Comparison of ENCODE assay signal across 1 cellular context in the genomic region with DNA sequence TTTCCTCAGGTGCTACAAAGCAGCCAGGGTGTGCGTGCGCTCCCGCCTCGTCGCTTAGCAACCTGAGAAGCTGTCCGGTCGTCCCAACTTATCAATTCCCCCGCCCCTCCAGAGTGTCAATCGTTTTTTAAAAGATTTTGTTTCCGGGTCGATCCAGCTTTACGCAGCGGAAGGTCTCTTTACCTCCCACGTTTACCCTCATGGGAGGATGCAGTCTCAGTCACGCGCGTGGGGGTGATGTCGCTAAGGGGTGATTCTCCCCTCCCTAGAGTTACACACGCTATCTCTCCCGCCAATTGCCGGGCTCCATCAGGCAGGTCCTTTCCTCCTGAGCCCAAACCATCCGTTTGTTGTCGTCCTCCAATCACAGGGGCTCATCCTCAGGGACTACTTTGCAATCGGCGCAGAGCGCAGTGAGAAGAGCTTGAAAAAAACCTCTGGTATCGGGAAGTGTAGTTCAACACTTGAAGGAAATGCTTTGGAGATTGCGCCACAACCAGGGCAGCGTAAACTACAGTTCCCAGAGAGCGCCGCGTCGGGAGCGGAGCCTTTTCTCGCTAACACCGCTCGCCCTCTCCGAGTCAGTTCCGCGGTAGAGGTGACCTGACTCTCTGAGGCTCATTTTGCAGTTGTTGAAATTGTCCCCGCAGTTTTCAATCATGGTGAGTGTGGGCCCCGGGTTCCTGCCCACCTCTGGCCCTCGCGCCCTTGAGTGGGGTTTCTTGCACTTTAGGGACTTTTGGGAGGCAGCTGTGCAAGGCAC.
TF ChIP-seq lines count a peak whose summit lies in the region.

MDH1 (plus strand) TSS at position 579 of the 763 bp plus-strand sequence; CDS start at position 660, 81 bp downstream.
WDPCP (minus strand) TSS at position 93 of the 763 bp plus-strand sequence. CDS start 206 bp downstream, outside the sequence.

TF ChIP-seq in K562, 482 proteins besides CTCF, POLR2A, EP300 and RAD21 (continued from another document and continues in another):
- TF ChIP-seq ZNF407 (IDR thresholded peaks at IDR 0.05; ENCODE audit: low read depth): no peak
- TF ChIP-seq ZKSCAN1 (IDR thresholded peaks at IDR 0.05; ENCODE audit: low read depth, low read length): no peak
- no peak for TF ChIP-seq SLC30A9 (CRISPR knock-in tag; IDR thresholded peaks at IDR 0.05)
- TF ChIP-seq MTA3 (IDR thresholded peaks at IDR 0.05; ENCODE audit: borderline replicate concordance): peak; percentile 74; the same call in 1 of the 2 replicates
- peak; percentile 68 for TF ChIP-seq HNRNPLL (IDR thresholded peaks at IDR 0.05; ENCODE audit: low read depth, low read length, poor library complexity, severe bottlenecking)
- no peak for TF ChIP-seq TAF15 (IDR thresholded peaks at IDR 0.05; ENCODE audit: low read depth, low read length)
- peak; percentile 48 to 73; a peak in 3 of 4 replicates for TF ChIP-seq RCOR1 (IDR thresholded peaks at IDR 0.05; ENCODE audit: borderline replicate concordance in 1 of 2, low read depth in 2 of 2, low read length in 2 of 2)
- TF ChIP-seq ELF1 (tag; IDR thresholded peaks at IDR 0.05): peak; percentile 88
- TF ChIP-seq ZNF75A (CRISPR knock-in tag; IDR thresholded peaks at IDR 0.05): no peak
- no peak for TF ChIP-seq CREBBP (IDR thresholded peaks at IDR 0.05; ENCODE audit: low read depth, low read length)
- TF ChIP-seq MECOM (CRISPR knock-in tag; IDR thresholded peaks at IDR 0.05): peak; percentile 73
- TF ChIP-seq EHMT2 (IDR thresholded peaks at IDR 0.05): no peak
- no peak for TF ChIP-seq HMGN3 (IDR thresholded peaks at IDR 0.05; ENCODE audit: borderline replicate concordance, extremely low read depth, insufficient read length, low read depth, low read length)
- TF ChIP-seq EP400 (IDR thresholded peaks at IDR 0.05): peak; percentile 94
- no peak for TF ChIP-seq YBX1 (IDR thresholded peaks at IDR 0.05)
- TF ChIP-seq, protein P1, sequence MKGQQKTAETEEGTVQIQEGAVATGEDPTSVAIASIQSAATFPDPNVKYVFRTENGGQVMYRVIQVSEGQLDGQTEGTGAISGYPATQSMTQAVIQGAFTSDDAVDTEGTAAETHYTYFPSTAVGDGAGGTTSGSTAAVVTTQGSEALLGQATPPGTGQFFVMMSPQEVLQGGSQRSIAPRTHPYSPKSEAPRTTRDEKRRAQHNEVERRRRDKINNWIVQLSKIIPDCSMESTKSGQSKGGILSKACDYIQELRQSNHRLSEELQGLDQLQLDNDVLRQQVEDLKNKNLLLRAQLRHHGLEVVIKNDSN (CRISPR knock-in tag; IDR thresholded peaks at IDR 0.05): no peak
- peak; percentile 81 for TF ChIP-seq POLR2H (tag; IDR thresholded peaks at IDR 0.05; ENCODE audit: low read depth)
- 0 out of 2 replicates have a peak, but pooled peaks have one; percentile 10 for TF ChIP-seq MXI1 (IDR thresholded peaks at IDR 0.05; ENCODE audit: low read depth, low read length)
- TF ChIP-seq IRF1 (CRISPR knock-in tag; IDR thresholded peaks at IDR 0.05; ENCODE audit: borderline replicate concordance): no peak
- TF ChIP-seq NFYB (IDR thresholded peaks at IDR 0.05; ENCODE audit: extremely low read depth, insufficient read length): peak; percentile 45
- no peak for TF ChIP-seq ZNF165 (CRISPR knock-in tag; IDR thresholded peaks at IDR 0.05; ENCODE audit: borderline replicate concordance)
- no peak for TF ChIP-seq U2AF1 (optimal IDR thresholded peaks at IDR 0.05; ENCODE audit: low read depth, low read length)
- no peak for TF ChIP-seq RAD51 (IDR thresholded peaks at IDR 0.05; ENCODE audit: borderline replicate concordance, low read depth)
- TF ChIP-seq, protein P2, sequence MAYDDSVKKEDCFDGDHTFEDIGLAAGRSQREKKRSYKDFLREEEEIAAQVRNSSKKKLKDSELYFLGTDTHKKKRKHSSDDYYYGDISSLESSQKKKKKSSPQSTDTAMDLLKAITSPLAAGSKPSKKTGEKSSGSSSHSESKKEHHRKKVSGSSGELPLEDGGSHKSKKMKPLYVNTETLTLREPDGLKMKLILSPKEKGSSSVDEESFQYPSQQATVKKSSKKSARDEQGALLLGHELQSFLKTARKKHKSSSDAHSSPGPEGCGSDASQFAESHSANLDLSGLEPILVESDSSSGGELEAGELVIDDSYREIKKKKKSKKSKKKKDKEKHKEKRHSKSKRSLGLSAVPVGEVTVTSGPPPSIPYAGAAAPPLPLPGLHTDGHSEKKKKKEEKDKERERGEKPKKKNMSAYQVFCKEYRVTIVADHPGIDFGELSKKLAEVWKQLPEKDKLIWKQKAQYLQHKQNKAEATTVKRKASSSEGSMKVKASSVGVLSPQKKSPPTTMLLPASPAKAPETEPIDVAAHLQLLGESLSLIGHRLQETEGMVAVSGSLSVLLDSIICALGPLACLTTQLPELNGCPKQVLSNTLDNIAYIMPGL (CRISPR knock-in tag; IDR thresholded peaks at IDR 0.05): peak; percentile 63; the same call in 1 of the 2 replicates
- TF ChIP-seq MAFG (tag; conservative IDR thresholded peaks at IDR 0.05): no peak
- TF ChIP-seq SMARCE1 (IDR thresholded peaks at IDR 0.05): 0 out of 2 replicates have a peak, but pooled peaks have one; percentile 12
- no peak for TF ChIP-seq HNRNPH1 (optimal IDR thresholded peaks at IDR 0.05; ENCODE audit: low read depth, low read length)
- peak in 1 of 2 experiments; percentile 30; a peak in 1 of 4 replicates for TF ChIP-seq FOXA3 (CRISPR knock-in tag; conservative IDR thresholded peaks at IDR 0.05 in 1 of 2, IDR thresholded peaks at IDR 0.05 in 1 of 2)
- TF ChIP-seq, protein P3, sequence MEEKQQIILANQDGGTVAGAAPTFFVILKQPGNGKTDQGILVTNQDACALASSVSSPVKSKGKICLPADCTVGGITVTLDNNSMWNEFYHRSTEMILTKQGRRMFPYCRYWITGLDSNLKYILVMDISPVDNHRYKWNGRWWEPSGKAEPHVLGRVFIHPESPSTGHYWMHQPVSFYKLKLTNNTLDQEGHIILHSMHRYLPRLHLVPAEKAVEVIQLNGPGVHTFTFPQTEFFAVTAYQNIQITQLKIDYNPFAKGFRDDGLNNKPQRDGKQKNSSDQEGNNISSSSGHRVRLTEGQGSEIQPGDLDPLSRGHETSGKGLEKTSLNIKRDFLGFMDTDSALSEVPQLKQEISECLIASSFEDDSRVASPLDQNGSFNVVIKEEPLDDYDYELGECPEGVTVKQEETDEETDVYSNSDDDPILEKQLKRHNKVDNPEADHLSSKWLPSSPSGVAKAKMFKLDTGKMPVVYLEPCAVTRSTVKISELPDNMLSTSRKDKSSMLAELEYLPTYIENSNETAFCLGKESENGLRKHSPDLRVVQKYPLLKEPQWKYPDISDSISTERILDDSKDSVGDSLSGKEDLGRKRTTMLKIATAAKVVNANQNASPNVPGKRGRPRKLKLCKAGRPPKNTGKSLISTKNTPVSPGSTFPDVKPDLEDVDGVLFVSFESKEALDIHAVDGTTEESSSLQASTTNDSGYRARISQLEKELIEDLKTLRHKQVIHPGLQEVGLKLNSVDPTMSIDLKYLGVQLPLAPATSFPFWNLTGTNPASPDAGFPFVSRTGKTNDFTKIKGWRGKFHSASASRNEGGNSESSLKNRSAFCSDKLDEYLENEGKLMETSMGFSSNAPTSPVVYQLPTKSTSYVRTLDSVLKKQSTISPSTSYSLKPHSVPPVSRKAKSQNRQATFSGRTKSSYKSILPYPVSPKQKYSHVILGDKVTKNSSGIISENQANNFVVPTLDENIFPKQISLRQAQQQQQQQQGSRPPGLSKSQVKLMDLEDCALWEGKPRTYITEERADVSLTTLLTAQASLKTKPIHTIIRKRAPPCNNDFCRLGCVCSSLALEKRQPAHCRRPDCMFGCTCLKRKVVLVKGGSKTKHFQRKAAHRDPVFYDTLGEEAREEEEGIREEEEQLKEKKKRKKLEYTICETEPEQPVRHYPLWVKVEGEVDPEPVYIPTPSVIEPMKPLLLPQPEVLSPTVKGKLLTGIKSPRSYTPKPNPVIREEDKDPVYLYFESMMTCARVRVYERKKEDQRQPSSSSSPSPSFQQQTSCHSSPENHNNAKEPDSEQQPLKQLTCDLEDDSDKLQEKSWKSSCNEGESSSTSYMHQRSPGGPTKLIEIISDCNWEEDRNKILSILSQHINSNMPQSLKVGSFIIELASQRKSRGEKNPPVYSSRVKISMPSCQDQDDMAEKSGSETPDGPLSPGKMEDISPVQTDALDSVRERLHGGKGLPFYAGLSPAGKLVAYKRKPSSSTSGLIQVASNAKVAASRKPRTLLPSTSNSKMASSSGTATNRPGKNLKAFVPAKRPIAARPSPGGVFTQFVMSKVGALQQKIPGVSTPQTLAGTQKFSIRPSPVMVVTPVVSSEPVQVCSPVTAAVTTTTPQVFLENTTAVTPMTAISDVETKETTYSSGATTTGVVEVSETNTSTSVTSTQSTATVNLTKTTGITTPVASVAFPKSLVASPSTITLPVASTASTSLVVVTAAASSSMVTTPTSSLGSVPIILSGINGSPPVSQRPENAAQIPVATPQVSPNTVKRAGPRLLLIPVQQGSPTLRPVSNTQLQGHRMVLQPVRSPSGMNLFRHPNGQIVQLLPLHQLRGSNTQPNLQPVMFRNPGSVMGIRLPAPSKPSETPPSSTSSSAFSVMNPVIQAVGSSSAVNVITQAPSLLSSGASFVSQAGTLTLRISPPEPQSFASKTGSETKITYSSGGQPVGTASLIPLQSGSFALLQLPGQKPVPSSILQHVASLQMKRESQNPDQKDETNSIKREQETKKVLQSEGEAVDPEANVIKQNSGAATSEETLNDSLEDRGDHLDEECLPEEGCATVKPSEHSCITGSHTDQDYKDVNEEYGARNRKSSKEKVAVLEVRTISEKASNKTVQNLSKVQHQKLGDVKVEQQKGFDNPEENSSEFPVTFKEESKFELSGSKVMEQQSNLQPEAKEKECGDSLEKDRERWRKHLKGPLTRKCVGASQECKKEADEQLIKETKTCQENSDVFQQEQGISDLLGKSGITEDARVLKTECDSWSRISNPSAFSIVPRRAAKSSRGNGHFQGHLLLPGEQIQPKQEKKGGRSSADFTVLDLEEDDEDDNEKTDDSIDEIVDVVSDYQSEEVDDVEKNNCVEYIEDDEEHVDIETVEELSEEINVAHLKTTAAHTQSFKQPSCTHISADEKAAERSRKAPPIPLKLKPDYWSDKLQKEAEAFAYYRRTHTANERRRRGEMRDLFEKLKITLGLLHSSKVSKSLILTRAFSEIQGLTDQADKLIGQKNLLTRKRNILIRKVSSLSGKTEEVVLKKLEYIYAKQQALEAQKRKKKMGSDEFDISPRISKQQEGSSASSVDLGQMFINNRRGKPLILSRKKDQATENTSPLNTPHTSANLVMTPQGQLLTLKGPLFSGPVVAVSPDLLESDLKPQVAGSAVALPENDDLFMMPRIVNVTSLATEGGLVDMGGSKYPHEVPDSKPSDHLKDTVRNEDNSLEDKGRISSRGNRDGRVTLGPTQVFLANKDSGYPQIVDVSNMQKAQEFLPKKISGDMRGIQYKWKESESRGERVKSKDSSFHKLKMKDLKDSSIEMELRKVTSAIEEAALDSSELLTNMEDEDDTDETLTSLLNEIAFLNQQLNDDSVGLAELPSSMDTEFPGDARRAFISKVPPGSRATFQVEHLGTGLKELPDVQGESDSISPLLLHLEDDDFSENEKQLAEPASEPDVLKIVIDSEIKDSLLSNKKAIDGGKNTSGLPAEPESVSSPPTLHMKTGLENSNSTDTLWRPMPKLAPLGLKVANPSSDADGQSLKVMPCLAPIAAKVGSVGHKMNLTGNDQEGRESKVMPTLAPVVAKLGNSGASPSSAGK (IDR thresholded peaks at IDR 0.05): no peak; the same call in 1 of the 2 replicates
